In genomic region chr5:107770051-107770450, GRCh38 we compare ENCODE assay signal across 1 cellular context.
TF ChIP-seq lines count a peak whose summit lies in the region.

No MANE protein-coding gene starts in this region.

TF ChIP-seq in IMR-90, 13 proteins besides CTCF, POLR2A, EP300 and RAD21:
- TF ChIP-seq RCOR1 (IDR thresholded peaks at IDR 0.05; ENCODE audit: insufficient replicate concordance, low read length) (no peak), MAZ (IDR thresholded peaks at IDR 0.05; ENCODE audit: borderline replicate concordance, low read depth, low read length) (no peak), BHLHE40 (IDR thresholded peaks at IDR 0.05; ENCODE audit: low read depth, low read length) (no peak), CHD1 (IDR thresholded peaks at IDR 0.05; ENCODE audit: low read depth, low read length) (no peak), ELK1 (IDR thresholded peaks at IDR 0.05; ENCODE audit: borderline replicate concordance, low read depth, low read length) (no peak), RFX5 (IDR thresholded peaks at IDR 0.05; ENCODE audit: low read depth, low read length) (no peak)
